In genomic region chr20:46406200-46406985, GRCh38 we compare ENCODE assay signal across 8 cellular contexts. TPM values are rescaled to one million over a fixed set of nuclear protein-coding genes. Genes with fewer than 3 reads are reported as not detected.
DNase-seq lines count a peak whose midpoint lies in the region; ATAC-seq and TF ChIP-seq lines count a peak whose summit lies in the region.

A gene with protein sequence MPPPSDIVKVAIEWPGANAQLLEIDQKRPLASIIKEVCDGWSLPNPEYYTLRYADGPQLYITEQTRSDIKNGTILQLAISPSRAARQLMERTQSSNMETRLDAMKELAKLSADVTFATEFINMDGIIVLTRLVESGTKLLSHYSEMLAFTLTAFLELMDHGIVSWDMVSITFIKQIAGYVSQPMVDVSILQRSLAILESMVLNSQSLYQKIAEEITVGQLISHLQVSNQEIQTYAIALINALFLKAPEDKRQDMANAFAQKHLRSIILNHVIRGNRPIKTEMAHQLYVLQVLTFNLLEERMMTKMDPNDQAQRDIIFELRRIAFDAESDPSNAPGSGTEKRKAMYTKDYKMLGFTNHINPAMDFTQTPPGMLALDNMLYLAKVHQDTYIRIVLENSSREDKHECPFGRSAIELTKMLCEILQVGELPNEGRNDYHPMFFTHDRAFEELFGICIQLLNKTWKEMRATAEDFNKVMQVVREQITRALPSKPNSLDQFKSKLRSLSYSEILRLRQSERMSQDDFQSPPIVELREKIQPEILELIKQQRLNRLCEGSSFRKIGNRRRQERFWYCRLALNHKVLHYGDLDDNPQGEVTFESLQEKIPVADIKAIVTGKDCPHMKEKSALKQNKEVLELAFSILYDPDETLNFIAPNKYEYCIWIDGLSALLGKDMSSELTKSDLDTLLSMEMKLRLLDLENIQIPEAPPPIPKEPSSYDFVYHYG (minus strand): TSS chr20:46406615. CDS start chr20:46394482, 12,133 bp downstream.

- TF ChIP-seq CTCF in C4-2B (conservative IDR thresholded peaks at IDR 0.05), result no peak
- TF ChIP-seq CTCF in dorsolateral prefrontal cortex (IDR thresholded peaks at IDR 0.05 in 54 of 56, conservative IDR thresholded peaks at IDR 0.05 in 2 of 56; ENCODE audit: low read depth in 1 of 56, partially characterized antibody in 56 of 56), result peak; percentile 19 to 76 (median 51)
- TF ChIP-seq CTCF in lower leg skin (IDR thresholded peaks at IDR 0.05), result no peak

- DNase-seq in NCI-H774 (lab: John Stamatoyannopoulos, UW) (peak; percentile 94), dorsolateral prefrontal cortex (peak; percentile 93 to 98 (median 98)), lower leg skin (ENCODE audit: low spot score in 2 of 2) (peak; percentile 98 to 99)
- peak; percentile 96 to 98 for DNase-seq in activated CD4-positive, alpha-beta T cell treated with anti-CD3 and anti-CD28 coated beads, Interleukin-2, amount 50 U/mL, for 48 hours
- peak; percentile 93 to 96 for DNase-seq in stimulated activated CD4-positive, alpha-beta T cell treated with anti-CD3 and anti-CD28 coated beads, Interleukin-4, amount 100 ng/mL, for 48 hours (ENCODE audit: low read depth in 2 of 2)

- WGBS in lower leg skin, 2 donors, result 1 to 3% methylated on average over 47 to 58 of the region's 60 CpGs

- H3K27ac ChIP-seq in C4-2B (peak within 1 kb of the TSS; percentile 74), dorsolateral prefrontal cortex (peak within 1 kb of the TSS; percentile 68 to 99 (median 95))

- no peak for TF ChIP-seq POLR2A in lower leg skin (IDR thresholded peaks at IDR 0.05)

- ATAC-seq in GM19395 (IDR thresholded peaks at IDR 0.05; ENCODE audit: unreplicated experiment) (peak; percentile 85), HG03565 (IDR thresholded peaks at IDR 0.05; ENCODE audit: unreplicated experiment) (peak; percentile 78)

- peak within 1 kb of the TSS; percentile 69 to 99 (median 92) for H3K4me3 ChIP-seq in dorsolateral prefrontal cortex
- H3K4me3 ChIP-seq in lower leg skin (ENCODE audit: low read depth, poor library complexity, severe bottlenecking), result peak within 1 kb of the TSS; percentile 82

- intact Hi-C loops in dorsolateral prefrontal cortex (cut with DNase I) (loop anchor here (2.0 kb wide), 1 partner anchor 42 kb away; no protein-coding TSS in a partner anchor), lower leg skin (cut with DNase I; ENCODE audit: low total_unique reads) (no loop called here)

- no peaks in the 10 kb centered on the region for H3K27me3 ChIP-seq in dorsolateral prefrontal cortex

RNA-seq across cellular contexts. Expression of the gene that starts here (rescaled TPM):
- total RNA-seq in dorsolateral prefrontal cortex, result 100 to 1,000 TPM in 49 of 120 experiments, 10 to 100 TPM in 71; 74.1 to 143 (median 97.3) TPM
- total RNA-seq in lower leg skin, result 10 to 100 TPM; 37.4 to 46.7 (median 40.7) TPM

Comparison
In these comparisons a context has a peak if more than half of its experiments do, and no peak if none do; other contexts are left out.
1. Peak in every context shown above with its lines: DNase-seq, ATAC-seq, H3K4me3 ChIP-seq and H3K27ac ChIP-seq.
2. CTCF ChIP-seq: peak in dorsolateral prefrontal cortex (56 of 56); none in C4-2B (single experiment) and lower leg skin (0 of 3).